ENCODE assay signal across 27 cellular contexts in the genomic region with DNA sequence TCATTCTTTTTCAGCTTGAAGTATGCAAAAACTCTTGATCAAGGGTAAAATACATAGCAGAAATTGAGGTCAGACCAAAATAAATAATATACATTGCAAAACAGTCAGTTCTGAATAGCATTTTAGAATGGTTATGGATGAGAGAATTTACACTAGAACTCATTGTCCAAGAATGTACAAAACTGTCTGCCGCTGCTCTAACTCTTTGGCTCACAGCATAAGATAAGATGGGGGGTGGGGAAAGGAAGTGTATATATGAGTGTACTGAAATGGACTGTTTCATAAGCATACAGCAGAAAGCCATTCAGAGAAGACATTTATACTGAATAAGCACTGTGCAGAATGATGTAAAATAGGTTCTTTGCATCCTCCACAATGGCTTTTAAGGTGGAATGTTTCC.
"Had no signal": no experiment of that assay in that cellular context is flagged by ENCODE, and none has a peak within 500 bp of the region (broad histone marks: within the 10 kb centered on the region; RNA-seq: fewer than 3 reads in every experiment).

No MANE protein-coding gene starts in this region.

- ATAC-seq: activated CD4-positive, CD25-positive, alpha-beta regulatory T cell treated with anti-CD3 and anti-CD28 coated beads, Interleukin-2, amount 50 U/mL, for 24 hours; activated CD8-positive, alpha-beta memory T cell treated with anti-CD3 and anti-CD28 coated beads, Interleukin-2, amount 10 ng/mL, durations not matched to agents 7 days and 5 days; activated CD8-positive, alpha-beta T cell treated with anti-CD3 and anti-CD28 coated beads for 36 hours; heart left ventricle; natural killer cell treated with Interleukin-12 subunit alpha and Interleukin-12 subunit beta and Interleukin-15 and Interleukin-18, amount 100 ng/mL, for 72 hours; right cardiac atrium; stimulated activated naive B cell treated with anti-CD40 and anti-IgM and Interleukin-4, amounts not matched to agents 10 μg/mL and 1 μg/mL and 100 μg/mL, for 72 hours had no signal

- H3K27me3 ChIP-seq: esophagus muscularis mucosa, gastrocnemius medialis, heart left ventricle, ovary, transverse colon, uterus had no signal

- H3K27ac Mint-ChIP-seq: activated CD4-positive, alpha-beta T cell treated with anti-CD3 and anti-CD28 coated beads, Interleukin-2, amount 10 ng/mL, durations not matched to agents 7 days and 5 days; activated CD8-positive, alpha-beta memory T cell treated with anti-CD3 and anti-CD28 coated beads, Interleukin-2, amount 10 ng/mL, durations not matched to agents 7 days and 5 days; activated CD8-positive, alpha-beta T cell treated with anti-CD3 and anti-CD28 coated beads for 36 hours; activated naive CD4-positive, alpha-beta T cell treated with anti-CD3 and anti-CD28 coated beads, Interleukin-2, amount 10 ng/mL, durations not matched to agents 7 days and 5 days; natural killer cell treated with Interleukin-12 subunit alpha and Interleukin-12 subunit beta and Interleukin-15 and Interleukin-18, amount 100 ng/mL, for 72 hours; stimulated activated naive B cell treated with anti-CD40 and anti-IgM and Interleukin-4, amounts not matched to agents 10 μg/mL and 1 μg/mL and 100 μg/mL, for 72 hours had no signal

- FAIRE-seq: kidney had no signal

- H3K27ac ChIP-seq: esophagus muscularis mucosa, heart left ventricle, left ventricle myocardium inferior, ovary, psoas muscle, SK-N-MC, skin epidermis, transverse colon, uterus, VCaP had no signal

- H3K36me3 Mint-ChIP-seq: activated CD8-positive, alpha-beta memory T cell treated with anti-CD3 and anti-CD28 coated beads, Interleukin-2, amount 10 ng/mL, durations not matched to agents 7 days and 5 days; activated naive CD4-positive, alpha-beta T cell treated with anti-CD3 and anti-CD28 coated beads, Interleukin-2, amount 10 ng/mL, durations not matched to agents 7 days and 5 days; natural killer cell treated with Interleukin-12 subunit alpha and Interleukin-12 subunit beta and Interleukin-15 and Interleukin-18, amount 100 ng/mL, for 72 hours; stimulated activated naive B cell treated with anti-CD40 and anti-IgM and Interleukin-4, amounts not matched to agents 10 μg/mL and 1 μg/mL and 100 μg/mL, for 72 hours had no signal

- H3K9me3 ChIP-seq: ovary, uterus had no signal

- H3K27me3 Mint-ChIP-seq: activated CD4-positive, alpha-beta T cell treated with anti-CD3 and anti-CD28 coated beads, Interleukin-2, amount 10 ng/mL, durations not matched to agents 7 days and 5 days; activated CD8-positive, alpha-beta memory T cell treated with anti-CD3 and anti-CD28 coated beads, Interleukin-2, amount 10 ng/mL, durations not matched to agents 7 days and 5 days; activated CD8-positive, alpha-beta T cell treated with anti-CD3 and anti-CD28 coated beads for 36 hours; activated naive CD4-positive, alpha-beta T cell treated with anti-CD3 and anti-CD28 coated beads, Interleukin-2, amount 10 ng/mL, durations not matched to agents 7 days and 5 days; natural killer cell treated with Interleukin-12 subunit alpha and Interleukin-12 subunit beta and Interleukin-15 and Interleukin-18, amount 100 ng/mL, for 72 hours; stimulated activated naive B cell treated with anti-CD40 and anti-IgM and Interleukin-4, amounts not matched to agents 10 μg/mL and 1 μg/mL and 100 μg/mL, for 72 hours had no signal

- H3K4me1 Mint-ChIP-seq: activated CD4-positive, alpha-beta T cell treated with anti-CD3 and anti-CD28 coated beads, Interleukin-2, amount 10 ng/mL, durations not matched to agents 7 days and 5 days; activated CD8-positive, alpha-beta memory T cell treated with anti-CD3 and anti-CD28 coated beads, Interleukin-2, amount 10 ng/mL, durations not matched to agents 7 days and 5 days; activated naive CD4-positive, alpha-beta T cell treated with anti-CD3 and anti-CD28 coated beads, Interleukin-2, amount 10 ng/mL, durations not matched to agents 7 days and 5 days; stimulated activated naive B cell treated with anti-CD40 and anti-IgM and Interleukin-4, amounts not matched to agents 10 μg/mL and 1 μg/mL and 100 μg/mL, for 72 hours had no signal

- H3K36me3 ChIP-seq: esophagus muscularis mucosa, gastrocnemius medialis, heart left ventricle, left ventricle myocardium inferior, ovary, transverse colon, uterus had no signal

- DNase-seq: activated CD4-positive, alpha-beta T cell treated with anti-CD3 and anti-CD28 coated beads, Interleukin-2, amount 10 ng/mL, durations not matched to agents 7 days and 5 days; activated CD8-positive, alpha-beta memory T cell treated with anti-CD3 and anti-CD28 coated beads, Interleukin-2, amount 10 ng/mL, durations not matched to agents 7 days and 5 days; activated CD8-positive, alpha-beta T cell treated with anti-CD3 and anti-CD28 coated beads for 36 hours; activated effector memory CD4-positive, alpha-beta T cell treated with anti-CD3 and anti-CD28 coated beads, Interleukin-2, amount 50 U/mL, for 16 hours; activated naive CD4-positive, alpha-beta T cell treated with anti-CD3 and anti-CD28 coated beads, Interleukin-2, amount 10 ng/mL, durations not matched to agents 7 days and 5 days; activated T-cell treated with anti-CD3 and anti-CD28 coated beads for 4 hours; effector memory CD4-positive, alpha-beta T cell; gastrocnemius medialis; heart left ventricle; kidney; left ventricle myocardium inferior; ovary; psoas muscle; right cardiac atrium; stimulated activated CD4-positive, alpha-beta T cell treated with anti-CD3 and anti-CD28 coated beads, Interleukin-2, amount 100 ng/mL, for 24 hours; stimulated activated CD8-positive, alpha-beta memory T cell treated with anti-CD3 and anti-CD28 coated beads, Interleukin-4, amount 100 ng/mL, for 48 hours; stimulated activated naive B cell treated with anti-CD40 and anti-IgM and Interleukin-4, amounts not matched to agents 10 μg/mL and 1 μg/mL and 100 μg/mL, for 72 hours; SW 1271; T-helper 2 cell; transverse colon; uterus had no signal

- H3K4me3 Mint-ChIP-seq: activated CD4-positive, alpha-beta T cell treated with anti-CD3 and anti-CD28 coated beads, Interleukin-2, amount 10 ng/mL, durations not matched to agents 7 days and 5 days; activated CD8-positive, alpha-beta memory T cell treated with anti-CD3 and anti-CD28 coated beads, Interleukin-2, amount 10 ng/mL, durations not matched to agents 7 days and 5 days; activated CD8-positive, alpha-beta T cell treated with anti-CD3 and anti-CD28 coated beads for 36 hours; activated naive CD4-positive, alpha-beta T cell treated with anti-CD3 and anti-CD28 coated beads, Interleukin-2, amount 10 ng/mL, durations not matched to agents 7 days and 5 days; natural killer cell treated with Interleukin-12 subunit alpha and Interleukin-12 subunit beta and Interleukin-15 and Interleukin-18, amount 100 ng/mL, for 72 hours; stimulated activated naive B cell treated with anti-CD40 and anti-IgM and Interleukin-4, amounts not matched to agents 10 μg/mL and 1 μg/mL and 100 μg/mL, for 72 hours had no signal

- H3K4me1 ChIP-seq: esophagus muscularis mucosa, heart left ventricle, left ventricle myocardium inferior, uterus had no signal

- H3K4me3 ChIP-seq: esophagus muscularis mucosa, gastrocnemius medialis, heart left ventricle, left ventricle myocardium inferior, ovary, psoas muscle, SK-N-MC, skin epidermis, transverse colon, uterus had no signal
